ENCODE assay signal across 17 cellular contexts in the genomic region with DNA sequence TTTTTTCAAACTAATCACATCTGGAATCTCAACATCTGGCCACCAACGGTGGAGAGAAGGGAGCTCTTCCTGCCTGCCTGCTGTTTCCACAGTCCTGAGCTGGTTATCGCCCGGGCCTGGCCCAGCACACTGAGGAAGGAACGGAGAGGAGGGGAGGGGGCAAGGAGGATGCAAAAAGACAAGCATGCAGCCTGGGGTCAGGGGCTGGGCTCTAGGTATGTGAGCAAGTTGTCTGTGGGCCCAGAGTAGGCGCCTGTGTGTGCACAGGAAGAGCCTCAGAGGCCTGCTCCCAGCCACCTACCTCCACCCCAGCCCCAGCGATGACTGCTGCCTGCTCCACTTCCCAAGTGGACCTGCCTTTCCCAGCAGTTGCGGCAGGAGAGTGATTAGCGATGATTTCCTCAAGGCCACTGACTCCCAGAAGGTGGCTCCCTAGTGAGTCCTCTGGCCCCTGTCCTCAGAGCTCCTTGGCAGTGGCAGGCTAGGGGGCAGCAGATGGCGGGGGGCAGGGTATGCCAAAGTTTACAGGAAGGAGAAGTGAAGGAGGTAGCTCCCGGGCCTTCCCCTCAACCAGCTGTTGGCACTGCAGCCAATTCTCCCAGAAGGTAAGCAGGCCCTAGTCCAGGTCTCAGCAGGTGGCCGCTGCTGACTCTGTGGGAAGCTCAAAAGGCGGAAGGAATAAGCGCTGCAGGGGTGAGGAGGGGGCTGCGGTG. TPM values are rescaled to one million over a fixed set of nuclear protein-coding genes. Genes with fewer than 3 reads are reported as not detected.
DNase-seq lines count a peak whose midpoint lies in the region; ATAC-seq and TF ChIP-seq lines count a peak whose summit lies in the region.
"Had no signal": no experiment of that assay in that cellular context is flagged by ENCODE, and none has a peak within 500 bp of the region (broad histone marks: within the 10 kb centered on the region; RNA-seq: fewer than 3 reads in every experiment).

No MANE protein-coding gene starts in this region.

- no peaks in the 10 kb centered on the region for H3K27me3 Mint-ChIP-seq in CD14-positive monocyte (ENCODE audit: low read depth in 3 of 3)

- H3K9me3 Mint-ChIP-seq in CD14-positive monocyte: peaks cover 0 to 2% (median 0%) of the 10 kb centered on the region in 7 donors
- H3K9me3 Mint-ChIP-seq: activated T-cell treated with anti-CD3 and anti-CD28 coated beads, Interleukin-2, amount 50 U/mL, for 4 hours; natural killer cell had no signal

- TF ChIP-seq POLR2A in transverse colon (IDR thresholded peaks at IDR 0.05): no peak

- no peak overlapping the region for H3K4me3 ChIP-seq in astrocyte of the cerebellum (ENCODE audit: low read depth, low read length)
- no peak overlapping the region for H3K4me3 ChIP-seq in mucosa of descending colon
- H3K4me3 ChIP-seq in transverse colon: no peak overlapping the region
- H3K4me3 ChIP-seq: esophagus muscularis mucosa, SJCRH30, spleen had no signal

- H3K36me3 ChIP-seq in mucosa of descending colon (ENCODE audit: low read depth) (no peaks in the 10 kb centered on the region), transverse colon (no peaks in the 10 kb centered on the region)
- H3K36me3 ChIP-seq: SJCRH30 had no signal

- in situ Hi-C loops in astrocyte of the cerebellum (cut with HindIII; ENCODE audit: low sequenced_read_pairs): no loop called here
- in situ Hi-C loops in transverse colon (cut with MboI; ENCODE audit: low pct_ligation_motif_present in 1 of 4, low pct_unique_long_range_greater_than_20kb in 1 of 4, low sequenced_read_pairs in 3 of 4): no loop called here

- H3K27me3 ChIP-seq in transverse colon: no peaks in the 10 kb centered on the region
- H3K27me3 ChIP-seq: esophagus muscularis mucosa, SJCRH30, spleen had no signal

- DNase-seq in ELF-1 (ENCODE audit: low read depth, low spot score) (peak; percentile 62), NCI-H146 treated with DMSO at 0.1 percent for 48 hours (lab: John Stamatoyannopoulos, UW; ENCODE audit: unreplicated experiment) (peak; percentile 66), astrocyte of the cerebellum (ENCODE audit: low read depth) (peak; percentile 63), mucosa of descending colon (no peak), transverse colon (no peak), T-helper 1 cell (no peak), CD14-positive monocyte (ENCODE audit: low spot score) (no peak)
- DNase-seq: activated CD4-positive, CD25-positive, alpha-beta regulatory T cell treated with anti-CD3 and anti-CD28 coated beads, Interleukin-2, amount 50 U/mL, for 72 hours; activated T-cell treated with anti-CD3 and anti-CD28 coated beads, Interleukin-2, amount 50 U/mL, for 4 hours; central memory CD4-positive, alpha-beta T cell; natural killer cell; NCI-H2107; spleen had no signal

- no peak overlapping the region for H3K27ac ChIP-seq in transverse colon
- H3K27ac ChIP-seq: esophagus muscularis mucosa, HL-60, SJCRH30, spleen had no signal

- no peaks in the 10 kb centered on the region for H3K4me1 Mint-ChIP-seq in CD14-positive monocyte

- peaks cover 0 to 4% of the 10 kb centered on the region in 2 donors for H3K36me3 Mint-ChIP-seq in CD14-positive monocyte
- H3K36me3 Mint-ChIP-seq: natural killer cell had no signal

- no peak overlapping the region for H3K4me3 Mint-ChIP-seq in CD14-positive monocyte
- H3K4me3 Mint-ChIP-seq: activated T-cell treated with anti-CD3 and anti-CD28 coated beads, Interleukin-2, amount 50 U/mL, for 4 hours; natural killer cell had no signal

- H3K27ac Mint-ChIP-seq in CD14-positive monocyte: peak overlapping the region in 1 of 7 donors; percentile 36
- H3K27ac Mint-ChIP-seq: natural killer cell had no signal

- intact Hi-C loops in mucosa of descending colon (cut with DNase I, micrococcal nuclease) (no loop called here), transverse colon (cut with DNase I; ENCODE audit: low total_unique reads) (no loop called here), CD14-positive monocyte (cut with micrococcal nuclease) (no loop called here)

- no peak for TF ChIP-seq EP300 in transverse colon (IDR thresholded peaks at IDR 0.05; ENCODE audit: low read depth)

- H3K9me3 ChIP-seq in mucosa of descending colon: no peaks in the 10 kb centered on the region
- H3K9me3 ChIP-seq in transverse colon: no peaks in the 10 kb centered on the region
- H3K9me3 ChIP-seq: esophagus muscularis mucosa, SJCRH30, spleen had no signal

- peak; percentile 13 for TF ChIP-seq CTCF in astrocyte of the cerebellum (IDR thresholded peaks at IDR 0.05; ENCODE audit: low read depth, low read length, missing control alignments)
- no peak for TF ChIP-seq CTCF in mucosa of descending colon (IDR thresholded peaks at IDR 0.05)
- no peak for TF ChIP-seq CTCF in transverse colon (IDR thresholded peaks at IDR 0.05)
- TF ChIP-seq CTCF in CD14-positive monocyte (IDR thresholded peaks at IDR 0.05): no peak

- WGBS in transverse colon (ENCODE audit: low coverage in 1 of 2), 2 donors: 54 to 75% methylated on average over 3 to 14 of the region's 14 CpGs

- ATAC-seq in mucosa of descending colon: peak; percentile 30
- ATAC-seq in HG02852 (IDR thresholded peaks at IDR 0.05; ENCODE audit: unreplicated experiment): no peak
- ATAC-seq: activated T-cell treated with anti-CD3 and anti-CD28 coated beads, Interleukin-2, amount 50 U/mL, for 4 hours; natural killer cell had no signal

- H3K4me1 ChIP-seq in mucosa of descending colon (ENCODE audit: low read depth): peaks cover 8% of the 10 kb centered on the region
- peaks cover 3 to 13% (median 7%) of the 10 kb centered on the region in 4 donors for H3K4me1 ChIP-seq in transverse colon

RNA-seq across cellular contexts. Expression of a gene that starts 27.0 kb away (rescaled TPM):
- total RNA-seq in mucosa of descending colon: 10 to 100 TPM; 10.8 to 27.8 (median 19.2) TPM
- total RNA-seq in transverse colon: 10 to 100 TPM; 23.5 to 83.8 (median 61.3) TPM
- 1 to 10 TPM in 1 of 2 donors, under 1 TPM in 1; 0.88 to 1.3 TPM for polyA plus RNA-seq in CD14-positive monocyte
- total RNA-seq: SJCRH30 had no signal

RNA-seq across cellular contexts. Expression of a gene that starts 46.4 kb away (rescaled TPM):
- total RNA-seq in mucosa of descending colon (10 to 100 TPM; 17.9 to 23.1 (median 20.3) TPM), transverse colon (10 to 100 TPM; 15.0 to 90.0 (median 25.2) TPM)
- 1 to 10 TPM; 5.6 to 6.1 TPM for polyA plus RNA-seq in CD14-positive monocyte

Comparison
In these comparisons a context has a peak if more than half of its experiments do, and no peak if none do; other contexts are left out.
1. DNase-seq: peak in ELF-1 (single experiment), NCI-H146 treated with DMSO at 0.1 percent for 48 hours (single experiment) and astrocyte of the cerebellum (single experiment); none in mucosa of descending colon (0 of 3), transverse colon (single experiment), T-helper 1 cell (0 of 5) and CD14-positive monocyte (single experiment).